Comparison of ENCODE assay signal across 8 cellular contexts in genomic region chr19:3692141-3693029, GRCh38. TPM values are rescaled to one million over a fixed set of nuclear protein-coding genes. Genes with fewer than 3 reads are reported as not detected.
DNase-seq lines count a peak whose midpoint lies in the region; ATAC-seq and TF ChIP-seq lines count a peak whose summit lies in the region.

No MANE protein-coding gene starts in this region.

- H2AFZ ChIP-seq in osteoblast (ENCODE audit: low read length), result no peak overlapping the region

- TF ChIP-seq CTCF in GM06990 (IDR thresholded peaks at IDR 0.05; ENCODE audit: insufficient read depth, low read length, poor library complexity, severe bottlenecking) (peak; percentile 75), activated B cell treated with CpG ODN at 0.5 μM for 24 hours (IDR thresholded peaks at IDR 0.05) (no peak), osteoblast (IDR thresholded peaks at IDR 0.05; ENCODE audit: extremely low read depth, low read depth, low read length) (peak; percentile 49)

- peaks cover 92% of the 10 kb centered on the region for H3K79me2 ChIP-seq in osteoblast (ENCODE audit: insufficient read depth, low read length)

- no peaks in the 10 kb centered on the region for H3K27me3 ChIP-seq in GM06990 (replicated peaks; ENCODE audit: control insufficient read depth, insufficient read depth, low read length)
- no peaks in the 10 kb centered on the region for H3K27me3 ChIP-seq in osteoblast (ENCODE audit: insufficient read depth, low read length)

- no peaks in the 10 kb centered on the region for H3K9me3 Mint-ChIP-seq in activated B cell treated with CpG ODN at 0.5 μM for 24 hours

- intact Hi-C loops in activated B cell treated with CpG ODN at 0.5 μM for 24 hours (cut with micrococcal nuclease), result no loop called here

- no peak overlapping the region for H3K27ac ChIP-seq in osteoblast (ENCODE audit: low read depth, low read length)

- peaks cover 39% of the 10 kb centered on the region for H3K4me1 Mint-ChIP-seq in activated B cell treated with CpG ODN at 0.5 μM for 24 hours

- ATAC-seq in activated B cell treated with CpG ODN at 0.5 μM for 24 hours (ENCODE audit: low read depth), result peak; percentile 37

- H3K36me3 ChIP-seq in GM06990 (ENCODE audit: control insufficient read depth, insufficient read depth, low read length) (peaks cover 2% of the 10 kb centered on the region; the same call in 1 of the 2 replicates), osteoblast (ENCODE audit: insufficient read depth, low read length) (peaks cover 3% of the 10 kb centered on the region)

- H3K4me3 ChIP-seq in GM06990 (replicated peaks; ENCODE audit: low read depth, low read length) (no peak overlapping the region), osteoblast (ENCODE audit: insufficient read depth, low read length) (no peak overlapping the region)

- no peak overlapping the region for H3K4me2 ChIP-seq in osteoblast (ENCODE audit: insufficient read depth, low read length)

- no peak overlapping the region for H3K27ac Mint-ChIP-seq in activated B cell treated with CpG ODN at 0.5 μM for 24 hours

- peaks cover 70% of the 10 kb centered on the region for H4K20me1 ChIP-seq in osteoblast (ENCODE audit: insufficient read depth, low read length)

- no peaks in the 10 kb centered on the region for H3K27me3 Mint-ChIP-seq in activated B cell treated with CpG ODN at 0.5 μM for 24 hours

- POLR2A ChIA-PET in activated B cell treated with CpG ODN at 0.5 μM for 24 hours (lab: Charles Lee), result no interaction called here

- H3K36me3 Mint-ChIP-seq in activated B cell treated with CpG ODN at 0.5 μM for 24 hours (ENCODE audit: low read depth), result peaks cover 15% of the 10 kb centered on the region

- no peaks in the 10 kb centered on the region for H3K9me3 ChIP-seq in osteoblast (ENCODE audit: low read depth, low read length)

- no peak overlapping the region for H3K4me3 Mint-ChIP-seq in activated B cell treated with CpG ODN at 0.5 μM for 24 hours

- H3K4me1 ChIP-seq in osteoblast (ENCODE audit: insufficient read depth, low read length), result no peaks in the 10 kb centered on the region

- DNase-seq in GM06990 (ENCODE audit: extremely low read depth, insufficient read length), result no peak
- peak; percentile 54 for DNase-seq in activated B cell treated with CpG ODN at 0.5 μM for 24 hours
- peak; percentile 56 for DNase-seq in dermis blood vessel endothelial cell
- DNase-seq in osteoblast (ENCODE audit: insufficient read length, low spot score, missing footprints), result peak; percentile 95
- no peak for DNase-seq in occipital lobe (lab: John Stamatoyannopoulos, UW)
- DNase-seq in NCI-H2227 treated with DMSO at 0.1 percent for 48 hours (lab: John Stamatoyannopoulos, UW), result no peak
- DNase-seq in NCI-H187 treated with DMSO at 0.1 percent for 48 hours (lab: John Stamatoyannopoulos, UW), result no peak
- no peak for DNase-seq in SIG-M5 treated with dmso at 0.1 percent for 504 hours (lab: John Stamatoyannopoulos, UW; ENCODE audit: unreplicated experiment)

- CTCF ChIA-PET in activated B cell treated with CpG ODN at 0.5 μM for 24 hours (lab: Charles Lee), result interaction anchor here (1.1 to 1.4 kb wide), 3 partner anchors 15 to 27 kb away, joined by 3 to 4 read pairs (median 4); no protein-coding TSS in a partner anchor

RNA-seq across cellular contexts. Expression of gene PIP5K1C, which starts 7.9 kb away (rescaled TPM):
- total RNA-seq in activated B cell treated with CpG ODN at 0.5 μM for 24 hours, result 28.3 and 31.1 TPM in 2 replicates
- 57.7 and 75.6 TPM in 2 replicates for total RNA-seq in dermis blood vessel endothelial cell
- total RNA-seq in osteoblast, result 30.4 and 31.5 TPM in 2 replicates
- 19.8 TPM for total RNA-seq in occipital lobe

RNA-seq across cellular contexts. Expression of gene TJP3, which starts 15.8 kb away (rescaled TPM):
- total RNA-seq in activated B cell treated with CpG ODN at 0.5 μM for 24 hours (0.86 and 1.7 TPM in 2 replicates), dermis blood vessel endothelial cell (0.09 and 0.51 TPM in 2 replicates), osteoblast (not detected in 2 replicates), occipital lobe (not detected)

Comparison
In these comparisons a context has a peak if more than half of its experiments do, and no peak if none do; other contexts are left out.
1. DNase-seq: peak in activated B cell treated with CpG ODN at 0.5 μM for 24 hours (single experiment), dermis blood vessel endothelial cell (single experiment) and osteoblast (single experiment); none in GM06990 (single experiment), occipital lobe (single experiment), NCI-H2227 treated with DMSO at 0.1 percent for 48 hours (single experiment), NCI-H187 treated with DMSO at 0.1 percent for 48 hours (single experiment) and SIG-M5 treated with dmso at 0.1 percent for 504 hours (single experiment).